Comparison of ENCODE assay signal across 8 cellular contexts in the genomic region with DNA sequence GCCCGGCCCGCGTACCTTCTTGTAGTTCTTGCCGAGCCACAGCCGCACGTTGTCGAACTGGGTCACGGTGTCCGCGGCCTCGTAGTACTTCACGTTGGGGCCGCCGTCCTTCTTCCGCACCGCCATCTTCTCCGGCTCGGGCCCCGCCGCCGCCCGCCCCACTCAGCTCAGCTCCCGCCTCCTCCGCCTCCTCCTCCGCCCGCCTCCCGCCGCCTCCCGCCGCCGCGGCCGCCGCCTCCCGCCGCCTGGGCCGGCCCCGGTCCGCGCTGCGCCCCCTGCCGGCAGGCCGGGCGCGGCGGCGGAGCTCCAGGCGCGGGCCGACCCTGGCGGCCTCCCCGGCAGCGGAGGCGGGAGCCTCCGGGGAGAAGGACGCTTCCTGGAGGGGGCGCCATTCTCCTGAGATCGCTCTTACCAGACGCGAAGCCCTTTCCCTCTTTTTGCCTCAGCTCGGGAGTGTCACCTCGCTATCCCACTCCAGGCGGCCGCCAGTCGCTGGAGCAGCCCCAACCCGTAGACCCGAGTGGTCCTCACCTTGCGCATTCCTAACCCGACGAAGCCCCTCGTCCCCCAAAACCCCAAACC. TPM values are rescaled to one million over a fixed set of nuclear protein-coding genes. Genes with fewer than 3 reads are reported as not detected.
A peak's percentile ranks its signal among the peaks of the same experiment; 100 is the strongest.
DNase-seq lines count a peak whose midpoint lies in the region; ATAC-seq and TF ChIP-seq lines count a peak whose summit lies in the region.

A gene (minus strand): TSS at position 148 of the 582 bp plus-strand sequence. CDS start 22 bp downstream, at position 126.

- intact Hi-C loops in dendritic cell treated with granulocyte-macrophage colony-stimulating factor and Interleukin-4, amounts not matched to agents 40 ng/mL and 50 ng/mL, for 4 days (cut with micrococcal nuclease) = loop anchor here (2.0 kb wide), 2 partner anchors 31 to 63 kb away; a partner anchor contains a TSS
- intact Hi-C loops in left lung (cut with DNase I) = loop anchor here in 1 of 2 donors (5.0 kb wide), 1 partner anchor 67 kb away; no protein-coding TSS in a partner anchor

- peak within 1 kb of the TSS; percentile 88 to 94 for H3K27ac ChIP-seq in left lung

- no peaks in the 10 kb centered on the region for H3K27me3 ChIP-seq in left lung

- H3K9me3 Mint-ChIP-seq in dendritic cell treated with granulocyte-macrophage colony-stimulating factor and Interleukin-4, amounts not matched to agents 40 ng/mL and 50 ng/mL, for 4 days = no peaks in the 10 kb centered on the region

- peaks cover 10 to 29% of the 10 kb centered on the region in 2 donors for H3K4me1 ChIP-seq in left lung

- H3K27ac Mint-ChIP-seq in dendritic cell treated with granulocyte-macrophage colony-stimulating factor and Interleukin-4, amounts not matched to agents 40 ng/mL and 50 ng/mL, for 4 days = peak within 1 kb of the TSS; percentile 97

- H3K36me3 ChIP-seq in left lung = peaks cover 0 to 25% of the 10 kb centered on the region in 2 donors

- H3K9me3 ChIP-seq in left lung = no peaks in the 10 kb centered on the region

- H3K27me3 Mint-ChIP-seq in dendritic cell treated with granulocyte-macrophage colony-stimulating factor and Interleukin-4, amounts not matched to agents 40 ng/mL and 50 ng/mL, for 4 days = no peaks in the 10 kb centered on the region

- peak; percentile 67 for DNase-seq in AG09319 (ENCODE audit: extremely low read depth, low read depth)
- DNase-seq in NCI-H524 treated with DMSO at 0.1 percent for 48 hours (lab: John Stamatoyannopoulos, UW) = peak; percentile 26
- DNase-seq in activated CD4-positive, alpha-beta T cell treated with anti-CD3 and anti-CD28 coated beads, Interleukin-2, amount 50 U/mL, for 1 hour = peak; percentile 79
- DNase-seq in left lung = peak; percentile 89 to 97
- DNase-seq in stimulated activated CD4-positive, alpha-beta T cell treated with anti-CD3 and anti-CD28 coated beads, Interleukin-2, amount 100 ng/mL, for 4 hours (ENCODE audit: low read depth) = peak; percentile 77

- H3K4me1 Mint-ChIP-seq in dendritic cell treated with granulocyte-macrophage colony-stimulating factor and Interleukin-4, amounts not matched to agents 40 ng/mL and 50 ng/mL, for 4 days (ENCODE audit: low read depth) = peaks cover 43% of the 10 kb centered on the region

- ATAC-seq in GM19025 (IDR thresholded peaks at IDR 0.05; ENCODE audit: low read depth, unreplicated experiment) (peak; percentile 76), HG03378 (IDR thresholded peaks at IDR 0.05; ENCODE audit: unreplicated experiment) (peak; percentile 35), left lung (peak; percentile 91)

- H3K36me3 Mint-ChIP-seq in dendritic cell treated with granulocyte-macrophage colony-stimulating factor and Interleukin-4, amounts not matched to agents 40 ng/mL and 50 ng/mL, for 4 days (ENCODE audit: low read depth) = peaks cover 37% of the 10 kb centered on the region

- peak within 1 kb of the TSS; percentile 79 to 83 for H3K4me3 ChIP-seq in left lung

- H3K4me3 Mint-ChIP-seq in dendritic cell treated with granulocyte-macrophage colony-stimulating factor and Interleukin-4, amounts not matched to agents 40 ng/mL and 50 ng/mL, for 4 days = peak within 1 kb of the TSS; percentile 95

- TF ChIP-seq CTCF in AG09319 (IDR thresholded peaks at IDR 0.05; ENCODE audit: low read depth, low read length) (peak; percentile 51), left lung (IDR thresholded peaks at IDR 0.05) (peak; percentile 60 to 77)

RNA-seq across cellular contexts. Expression of the gene that starts here (rescaled TPM):
- 10 to 100 TPM; 84.3 to 84.9 TPM for total RNA-seq in left lung

Comparison
In these comparisons a context has a peak if more than half of its experiments do, and no peak if none do; other contexts are left out.
1. Peak in every context shown above with its lines: DNase-seq, ATAC-seq, H3K4me3 ChIP-seq and H3K27ac ChIP-seq.
2. DNase-seq: peak in every context shown above with its lines; median percentile 93 in left lung; 79 in activated CD4-positive, alpha-beta T cell treated with anti-CD3 and anti-CD28 coated beads, Interleukin-2, amount 50 U/mL, for 1 hour; 77 in stimulated activated CD4-positive, alpha-beta T cell treated with anti-CD3 and anti-CD28 coated beads, Interleukin-2, amount 100 ng/mL, for 4 hours; 67 in AG09319; 26 in NCI-H524 treated with DMSO at 0.1 percent for 48 hours.
3. ATAC-seq: peak in every context shown above with its lines; median percentile 91 in left lung; 76 in GM19025; 35 in HG03378.